8 cellular contexts compared by ENCODE assay signal in the genomic region with DNA sequence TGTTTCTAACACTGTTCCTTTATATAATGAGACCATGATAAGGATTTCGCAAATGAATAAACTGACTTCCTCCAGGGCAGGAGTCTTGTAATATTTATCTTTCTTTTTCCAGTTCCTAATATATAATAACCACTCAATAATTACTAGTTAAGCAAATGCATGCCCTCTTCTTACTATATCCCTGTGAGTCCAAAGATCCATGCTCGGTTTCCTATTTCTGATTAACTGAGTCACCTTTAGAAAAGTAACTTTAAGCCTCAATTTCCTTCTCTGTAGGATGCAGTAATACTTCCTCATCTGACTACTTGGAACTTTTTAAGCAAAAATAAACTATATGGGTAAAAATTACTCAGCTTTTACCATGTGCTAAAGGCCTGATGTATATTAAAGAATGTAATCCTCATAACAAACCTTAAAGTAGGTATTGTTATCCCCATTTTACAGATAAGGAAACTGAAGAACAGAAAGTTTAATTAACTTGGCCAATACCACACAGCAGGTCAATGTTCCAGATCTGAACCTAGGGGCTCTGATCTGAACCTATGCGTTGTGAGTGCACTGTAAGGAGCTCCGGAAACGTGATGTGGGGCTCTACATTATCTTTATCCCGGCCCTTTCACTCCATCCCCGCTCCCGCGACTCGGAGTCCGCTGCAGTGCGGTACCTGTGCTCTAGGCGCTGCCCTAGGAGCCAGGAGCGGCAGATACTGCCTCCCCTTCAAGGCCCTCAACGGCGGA. TPM values are rescaled to one million over a fixed set of nuclear protein-coding genes. Genes with fewer than 3 reads are reported as not detected.
DNase-seq lines count a peak whose midpoint lies in the region; ATAC-seq and TF ChIP-seq lines count a peak whose summit lies in the region.

No MANE protein-coding gene starts in this region.

- H3K4me1 Mint-ChIP-seq in activated naive CD8-positive, alpha-beta T cell (ENCODE audit: low read depth), result peaks cover 43% of the 10 kb centered on the region

- peaks cover 6% of the 10 kb centered on the region for H3K36me3 Mint-ChIP-seq in activated naive CD8-positive, alpha-beta T cell

- ATAC-seq in HG02798 (IDR thresholded peaks at IDR 0.05; ENCODE audit: poor library complexity, unreplicated experiment) (peak; percentile 29), HG03039 (IDR thresholded peaks at IDR 0.05; ENCODE audit: unreplicated experiment) (no peak)

- TF ChIP-seq CTCF in GM10266 (IDR thresholded peaks at IDR 0.05; ENCODE audit: control insufficient read depth, insufficient read depth, low read depth, missing control alignments) (no peak), tibial nerve (IDR thresholded peaks at IDR 0.05) (peak in 1 of 5 experiments; percentile 16)

- H3K36me3 ChIP-seq in tibial nerve, result peaks cover 0 to 38% (median 0%) of the 10 kb centered on the region in 3 donors

- peak overlapping the region; percentile 99 for H3K27ac Mint-ChIP-seq in activated naive CD8-positive, alpha-beta T cell

- peak; percentile 6 for DNase-seq in GM10266 (ENCODE audit: extremely low spot score)
- DNase-seq in kidney tubule cell (ENCODE audit: low spot score), result peak; percentile 22
- DNase-seq in tibial nerve (ENCODE audit: low spot score in 2 of 2), result no peak
- no peak for DNase-seq in middle frontal gyrus (ENCODE audit: extremely low spot score, low spot score)
- DNase-seq in DMS 273 treated with DMSO at 0.1 percent for 48 hours (lab: John Stamatoyannopoulos, UW), result no peak

- WGBS in tibial nerve, 2 donors, result 7 to 8% methylated on average over 16 of the region's 16 CpGs

- TF ChIP-seq POLR2A in tibial nerve (IDR thresholded peaks at IDR 0.05), result no peak

- H3K27me3 Mint-ChIP-seq in activated naive CD8-positive, alpha-beta T cell, result no peaks in the 10 kb centered on the region

- H3K4me1 ChIP-seq in tibial nerve, result peaks cover 0 to 36% (median 20%) of the 10 kb centered on the region in 4 donors

- no peaks in the 10 kb centered on the region for H3K27me3 ChIP-seq in tibial nerve

- peak overlapping the region; percentile 76 to 95 (median 94) for H3K27ac ChIP-seq in tibial nerve

- H3K9me3 ChIP-seq in tibial nerve, result no peaks in the 10 kb centered on the region

- peak overlapping the region; percentile 99 for H3K4me3 Mint-ChIP-seq in activated naive CD8-positive, alpha-beta T cell

- no peaks in the 10 kb centered on the region for H3K9me3 Mint-ChIP-seq in activated naive CD8-positive, alpha-beta T cell (ENCODE audit: low read depth)

- TF ChIP-seq EP300 in tibial nerve (IDR thresholded peaks at IDR 0.05), result no peak

- H3K4me3 ChIP-seq in tibial nerve, result peak overlapping the region; percentile 50 to 99 (median 88)

RNA-seq across cellular contexts. Expression of a gene that starts 0.5 kb away (rescaled TPM):
- total RNA-seq in tibial nerve, result 10 to 100 TPM; 25.2 to 31.0 (median 30.4) TPM

RNA-seq across cellular contexts. Expression of a gene that starts 0.6 kb away (rescaled TPM):
- total RNA-seq in tibial nerve, result 10 to 100 TPM; 21.9 to 55.7 (median 40.1) TPM

RNA-seq across cellular contexts. Expression of a gene that starts 51.0 kb away (rescaled TPM):
- 10 to 100 TPM in 2 of 4 donors, 1 to 10 TPM in 2; 1.7 to 23.7 (median 8.4) TPM for total RNA-seq in tibial nerve

Comparison
In these comparisons a context has a peak if more than half of its experiments do, and no peak if none do; other contexts are left out.
1. DNase-seq: peak in GM10266 (single experiment) and kidney tubule cell (single experiment); none in tibial nerve (0 of 2), middle frontal gyrus (single experiment) and DMS 273 treated with DMSO at 0.1 percent for 48 hours (single experiment).